ENCODE assay signal across 8 cellular contexts in the genomic region with DNA sequence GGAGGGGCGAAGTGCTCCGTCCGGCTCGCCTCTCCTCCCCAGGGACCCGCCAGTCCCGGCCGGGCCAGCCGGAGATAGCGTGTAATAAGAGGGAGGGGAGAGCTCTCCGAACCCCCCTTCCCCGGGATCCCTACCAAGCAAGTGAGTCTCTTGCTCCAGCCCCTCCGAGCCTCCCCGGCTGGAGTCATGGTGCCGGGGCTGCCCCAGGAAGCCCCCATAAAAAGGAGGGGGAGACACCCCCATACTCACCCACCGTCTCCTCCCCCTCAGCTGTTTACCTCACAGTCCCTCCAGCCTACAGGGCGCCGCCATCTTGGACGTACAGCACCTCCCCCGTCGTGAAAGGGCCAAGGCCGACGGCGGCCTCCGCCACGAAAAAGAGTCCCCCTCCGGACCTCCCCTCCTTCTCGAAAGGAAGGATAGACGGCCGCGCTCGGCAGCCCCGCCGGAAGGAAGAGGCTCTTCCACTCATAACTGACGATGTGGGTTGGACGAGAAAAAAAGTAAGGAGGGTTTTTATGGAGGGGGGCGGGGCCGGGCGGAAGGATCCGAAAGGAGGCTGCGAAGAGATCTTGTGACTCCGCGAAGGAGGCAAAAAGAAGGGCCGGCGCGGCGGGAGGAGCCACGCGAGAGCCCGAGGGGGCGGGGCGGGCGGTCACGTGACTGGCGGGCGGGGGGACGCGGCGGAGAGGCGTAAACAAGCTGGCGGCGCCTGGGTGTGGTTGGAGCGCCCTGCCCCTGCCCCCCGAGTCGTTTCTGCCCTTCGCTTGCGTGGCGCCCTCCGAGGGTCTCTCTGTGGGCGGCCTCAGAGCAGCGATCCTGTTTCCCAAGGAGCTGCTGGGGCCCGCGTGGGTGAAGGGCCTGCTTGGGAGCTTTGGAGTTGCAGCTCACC. TPM values are rescaled to one million over a fixed set of nuclear protein-coding genes. Genes with fewer than 3 reads are reported as not detected.
DNase-seq lines count a peak whose midpoint lies in the region; ATAC-seq, FAIRE-seq and TF ChIP-seq lines count a peak whose summit lies in the region.

Gene TSC1, minus strand, starts transcription at position 323 of the 892 bp plus-strand sequence. CDS start 15,744 bp downstream, outside the sequence.

- peak within 1 kb of the TSS; percentile 100 for H3K27ac Mint-ChIP-seq in astrocyte (ENCODE audit: unreplicated experiment)

- H3K4me2 ChIP-seq in astrocyte (ENCODE audit: low read length), result peak within 1 kb of the TSS; percentile 97

- H3K27me3 ChIP-seq in astrocyte (ENCODE audit: insufficient read depth, low read length) (no peaks in the 10 kb centered on the region), rectal smooth muscle tissue (ENCODE audit: control insufficient read depth, insufficient read depth, low read length) (no peaks in the 10 kb centered on the region), vagina (no peaks in the 10 kb centered on the region)

- peaks cover 21% of the 10 kb centered on the region for H3K4me1 ChIP-seq in astrocyte (ENCODE audit: insufficient read depth, low read length)
- H3K4me1 ChIP-seq in rectal smooth muscle tissue (ENCODE audit: control insufficient read depth, insufficient read depth, low read length), result peaks cover 15% of the 10 kb centered on the region
- peaks cover 32% of the 10 kb centered on the region for H3K4me1 ChIP-seq in vagina

- H3K4me1 Mint-ChIP-seq in astrocyte (ENCODE audit: low read depth, unreplicated experiment), result peaks cover 29% of the 10 kb centered on the region

- TF ChIP-seq POLR2A in GM12891 (IDR thresholded peaks at IDR 0.05; ENCODE audit: low read depth, low read length), result peak; percentile 83
- peak in 1 of 2 donors; percentile 56 for TF ChIP-seq POLR2A in vagina (IDR thresholded peaks at IDR 0.05)

- H3K4me3 ChIP-seq in astrocyte (ENCODE audit: insufficient read depth, low read depth, low read length) (peak within 1 kb of the TSS; percentile 76), rectal smooth muscle tissue (ENCODE audit: low read length) (peak within 1 kb of the TSS; percentile 96), vagina (peak within 1 kb of the TSS; percentile 81 to 100)

- H3K36me3 ChIP-seq in astrocyte (ENCODE audit: insufficient read depth, low read length), result no peaks in the 10 kb centered on the region
- no peaks in the 10 kb centered on the region for H3K36me3 ChIP-seq in rectal smooth muscle tissue (ENCODE audit: control insufficient read depth, insufficient read depth, low read length)
- H3K36me3 ChIP-seq in vagina, result no peaks in the 10 kb centered on the region

- peak within 1 kb of the TSS; percentile 87 for H2AFZ ChIP-seq in astrocyte (ENCODE audit: low read depth, low read length)

- FAIRE-seq in GM12891 (lab: Jason Lieb, UNC), result peak; percentile 72
- no peak for FAIRE-seq in astrocyte (lab: Jason Lieb, UNC)

- H3K36me3 Mint-ChIP-seq in astrocyte (ENCODE audit: low read depth, unreplicated experiment), result no peaks in the 10 kb centered on the region

- peaks cover 49% of the 10 kb centered on the region for H3K79me2 ChIP-seq in astrocyte (ENCODE audit: insufficient read depth, low read length)

- H4K20me1 ChIP-seq in astrocyte (ENCODE audit: insufficient read depth, low read length), result peaks cover 37% of the 10 kb centered on the region

- no peaks in the 10 kb centered on the region for H3K9me3 Mint-ChIP-seq in astrocyte (ENCODE audit: unreplicated experiment)

- peak within 1 kb of the TSS; percentile 96 for H3K4me3 Mint-ChIP-seq in astrocyte (ENCODE audit: unreplicated experiment)

- H3K27me3 Mint-ChIP-seq in astrocyte (ENCODE audit: low read depth, unreplicated experiment), result peaks cover 7% of the 10 kb centered on the region

- peak within 1 kb of the TSS; percentile 99 for H3K27ac ChIP-seq in astrocyte (ENCODE audit: low read depth, low read length)
- peak within 1 kb of the TSS; percentile 99 for H3K27ac ChIP-seq in rectal smooth muscle tissue (ENCODE audit: low read depth, low read length)
- H3K27ac ChIP-seq in vagina, result peak within 1 kb of the TSS; percentile 97

- peak within 1 kb of the TSS; percentile 99 for H3K9ac ChIP-seq in astrocyte (ENCODE audit: low read length)
- H3K9ac ChIP-seq in rectal smooth muscle tissue (ENCODE audit: low read length), result peak within 1 kb of the TSS; percentile 89

- intact Hi-C loops in vagina (cut with DNase I), result no loop called here

- no peaks in the 10 kb centered on the region for H3K9me3 ChIP-seq in astrocyte (ENCODE audit: insufficient read depth, low read depth, low read length)
- no peaks in the 10 kb centered on the region for H3K9me3 ChIP-seq in vagina

- DNase-seq in GM12891 (ENCODE audit: insufficient read length, low spot score) (peak; percentile 90), NCI-H2029 (lab: John Stamatoyannopoulos, UW) (peak; percentile 97), T-helper 22 cell (ENCODE audit: low read depth) (peak; percentile 95), astrocyte (ENCODE audit: low read depth) (peak; percentile 95), hepatic stellate cell (ENCODE audit: low spot score) (peak; percentile 93), vagina (ENCODE audit: extremely low spot score in 2 of 2) (peak in 1 of 2 donors; percentile 96)

- TF ChIP-seq CTCF in astrocyte (IDR thresholded peaks at IDR 0.05; ENCODE audit: insufficient read depth, low read depth, low read length) (no peak), vagina (IDR thresholded peaks at IDR 0.05) (no peak)

- ATAC-seq in HG02943 (IDR thresholded peaks at IDR 0.05; ENCODE audit: low read depth, unreplicated experiment), result peak; percentile 60

TF ChIP-seq in GM12891, 5 proteins besides CTCF, POLR2A, EP300 and RAD21:
- peak; percentile 100 for TF ChIP-seq TAF1 (IDR thresholded peaks at IDR 0.05; ENCODE audit: low read depth, low read length)
- no peak for TF ChIP-seq POU2F2 (IDR thresholded peaks at IDR 0.05; ENCODE audit: low read depth, low read length)
- 0 out of 2 replicates have a peak, but pooled peaks have one; percentile 35 for TF ChIP-seq POLR2AphosphoS5 (IDR thresholded peaks at IDR 0.05; ENCODE audit: low read depth, low read length)
- no peak for TF ChIP-seq PAX5 (IDR thresholded peaks at IDR 0.05; ENCODE audit: insufficient read depth, low read length, severe bottlenecking)

RNA-seq across cellular contexts. Expression of gene TSC1, which starts in this region (rescaled TPM):
- 12.5 TPM for polyA plus RNA-seq in GM12891 (2012; ENCODE audit: low read depth, missing spikeins)
- 45.5 and 50.6 TPM in 2 replicates for total RNA-seq in astrocyte
- total RNA-seq in vagina, result 56.2 TPM
